Comparison of ENCODE assay signal across 16 cellular contexts in the genomic region with DNA sequence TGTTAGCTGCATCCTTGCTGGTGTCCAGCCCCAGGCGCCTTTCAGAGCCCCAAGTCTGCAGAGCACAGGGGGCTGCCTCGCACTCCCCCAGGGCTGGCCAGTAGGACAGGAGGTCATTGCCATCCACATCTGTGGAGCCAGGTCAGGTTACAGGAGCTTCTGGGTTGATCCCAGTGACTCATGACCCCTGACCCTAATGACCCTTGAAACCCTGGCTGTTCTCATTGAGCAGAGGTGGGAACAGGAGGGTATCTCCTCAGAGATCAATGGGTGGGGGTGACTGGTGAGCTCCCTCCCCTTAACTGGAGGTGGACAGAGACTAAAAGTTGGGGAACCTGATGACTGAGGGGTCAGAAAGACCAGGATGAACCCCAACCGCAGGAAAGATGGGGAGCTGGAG. TPM values are rescaled to one million over a fixed set of nuclear protein-coding genes. Genes with fewer than 3 reads are reported as not detected.
DNase-seq lines count a peak whose midpoint lies in the region; ATAC-seq and TF ChIP-seq lines count a peak whose summit lies in the region.
"Had no signal": no experiment of that assay in that cellular context is flagged by ENCODE, and none has a peak within 500 bp of the region (broad histone marks: within the 10 kb centered on the region; RNA-seq: fewer than 3 reads in every experiment).

No MANE protein-coding gene starts in this region.

- no peaks in the 10 kb centered on the region for H3K27me3 Mint-ChIP-seq in neural crest cell (ENCODE audit: low read depth)
- H3K27me3 Mint-ChIP-seq: B cell; CD4-positive, CD25-positive, alpha-beta regulatory T cell had no signal

- ATAC-seq in left lobe of liver: peak; percentile 20
- ATAC-seq: CD8-positive, alpha-beta T cell; GM23338; HCT116 had no signal

- peaks cover 12% of the 10 kb centered on the region for H3K4me1 Mint-ChIP-seq in neural crest cell
- H3K4me1 Mint-ChIP-seq: B cell had no signal

- peak overlapping the region; percentile 58 for H3K27ac Mint-ChIP-seq in neural crest cell (ENCODE audit: unreplicated experiment)
- H3K27ac Mint-ChIP-seq: B cell; CD8-positive, alpha-beta T cell; GM23338; H9 had no signal

- DNase-seq in left lobe of liver (ENCODE audit: low spot score) (no peak), neural crest cell (ENCODE audit: low read depth, low spot score) (no peak), AG08395 (ENCODE audit: low spot score) (no peak), erythroblast (lab: John Stamatoyannopoulos, UW) (no peak)
- DNase-seq: Caco-2; CD4-positive, CD25-positive, alpha-beta regulatory T cell; DMS153; DND-41; H9 had no signal

- no peak overlapping the region for H3K4me3 Mint-ChIP-seq in neural crest cell
- H3K4me3 Mint-ChIP-seq: B cell; CD8-positive, alpha-beta T cell; GM23338; H9 had no signal

- no peak for TF ChIP-seq CTCF in neural crest cell (conservative IDR thresholded peaks at IDR 0.05)

- TF ChIP-seq POLR2A in erythroblast (IDR thresholded peaks at IDR 0.05; ENCODE audit: low read length): no peak

- H3K36me3 Mint-ChIP-seq in neural crest cell (ENCODE audit: low read depth): no peaks in the 10 kb centered on the region
- H3K36me3 Mint-ChIP-seq: CD4-positive, CD25-positive, alpha-beta regulatory T cell had no signal

- no peaks in the 10 kb centered on the region for H3K9me3 Mint-ChIP-seq in neural crest cell
- H3K9me3 Mint-ChIP-seq: CD8-positive, alpha-beta T cell; GM23338; H9 had no signal

RNA-seq across cellular contexts. Expression of gene SLC26A6, which starts 6.1 kb away (rescaled TPM):
- total RNA-seq in left lobe of liver (8.4 TPM), neural crest cell (54.8 and 57.4 TPM in 2 replicates)

RNA-seq across cellular contexts. Expression of gene TMEM89, which starts 19.8 kb away (rescaled TPM):
- total RNA-seq in left lobe of liver: not detected
- total RNA-seq in neural crest cell: 0.51 and 0.66 TPM in 2 replicates
- total RNA-seq: A172; A673; B cell; Caco-2; CD4-positive, CD25-positive, alpha-beta regulatory T cell; CD8-positive, alpha-beta T cell; GM23338; H4 had no signal

RNA-seq across cellular contexts. Expression of gene CELSR3, which starts 21.3 kb away (rescaled TPM):
- total RNA-seq in left lobe of liver (0.45 TPM), neural crest cell (26.5 and 27.2 TPM in 2 replicates)

RNA-seq across cellular contexts. Expression of gene UQCRC1, which starts 31.9 kb away (rescaled TPM):
- total RNA-seq in left lobe of liver (232 TPM), neural crest cell (288 and 297 TPM in 2 replicates)

RNA-seq across cellular contexts. Expression of gene NCKIPSD, which starts 44.3 kb away (rescaled TPM):
- total RNA-seq in left lobe of liver (12.0 TPM), neural crest cell (25.3 and 30.2 TPM in 2 replicates)

Comparison
In these comparisons a context has a peak if more than half of its experiments do, and no peak if none do; other contexts are left out.
1. RNA of gene CELSR3, which starts 21.3 kb away (total RNA-seq): 26.5 to 27.2 TPM in neural crest cell; 0.45 TPM in left lobe of liver (single experiment); every median in the first group is over 10 times any median in the second.